ENCODE assay signal across 23 cellular contexts in the genomic region with DNA sequence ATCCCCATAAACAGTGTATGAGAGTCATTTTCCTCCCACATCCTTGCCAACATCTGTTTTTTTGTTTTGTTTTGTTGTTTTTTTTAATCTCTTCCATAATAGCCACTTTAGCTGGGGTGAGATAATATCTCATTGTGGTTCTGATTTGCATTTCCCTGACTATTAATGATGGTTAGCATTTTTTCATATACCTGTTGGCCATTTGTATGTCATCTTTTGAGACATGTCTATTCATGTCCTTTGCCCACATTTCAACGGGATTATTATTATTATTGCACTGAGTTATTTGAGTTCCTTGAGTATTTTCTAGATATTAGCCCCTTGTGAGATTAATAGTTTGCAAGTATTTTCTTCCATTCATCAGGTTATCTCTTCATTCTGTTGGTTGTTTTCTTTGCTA.
DNase-seq lines count a peak whose midpoint lies in the region; ATAC-seq, FAIRE-seq and TF ChIP-seq lines count a peak whose summit lies in the region.
"Had no signal": no experiment of that assay in that cellular context is flagged by ENCODE, and none has a peak within 500 bp of the region (broad histone marks: within the 10 kb centered on the region; RNA-seq: fewer than 3 reads in every experiment).

No MANE protein-coding gene starts in this region.

- H3K27me3 Mint-ChIP-seq in MCF 10A (ENCODE audit: insufficient read depth, unreplicated experiment) = no peaks in the 10 kb centered on the region
- peaks cover 0 to 5% of the 10 kb centered on the region in 2 donors for H3K27me3 Mint-ChIP-seq in CD4-positive, alpha-beta memory T cell
- H3K27me3 Mint-ChIP-seq: B cell; CD4-positive, alpha-beta T cell had no signal

- H3K9me3 Mint-ChIP-seq in MCF 10A (ENCODE audit: unreplicated experiment) = peaks cover 37% of the 10 kb centered on the region
- H3K9me3 Mint-ChIP-seq in CD4-positive, alpha-beta memory T cell = peaks cover 4 to 32% (median 24%) of the 10 kb centered on the region in 8 donors

- H3K27ac ChIP-seq in mammary epithelial cell (ENCODE audit: insufficient read depth, low read depth, low read length) = no peak overlapping the region
- H3K27ac ChIP-seq in foreskin keratinocyte = no peak overlapping the region
- H3K27ac ChIP-seq in right atrium auricular region = no peak overlapping the region
- no peak overlapping the region for H3K27ac ChIP-seq in CD4-positive, alpha-beta memory T cell (ENCODE audit: low read depth, low read length)
- H3K27ac ChIP-seq: 22Rv1; A549; BLaER1 treated with 17β-estradiol and CSF1 and Interleukin-3, amounts not matched to agents 10 nM and 100 nM; C4-2B had no signal

- peak overlapping the region; percentile 44 for H2AFZ ChIP-seq in mammary epithelial cell (ENCODE audit: low read depth, low read length)

- H3K4me3 ChIP-seq in mammary epithelial cell (replicated peaks in 1 of 3; ENCODE audit: insufficient read depth in 1 of 3, low read depth in 2 of 3, low read length in 3 of 3) = no peak overlapping the region
- H3K4me3 ChIP-seq in bronchial epithelial cell (ENCODE audit: low read depth, low read length) = no peak overlapping the region
- H3K4me3 ChIP-seq in epithelial cell of esophagus (ENCODE audit: low read length) = no peak overlapping the region
- no peak overlapping the region for H3K4me3 ChIP-seq in right atrium auricular region
- H3K4me3 ChIP-seq in CD4-positive, alpha-beta memory T cell (ENCODE audit: low read length in 2 of 2) = no peak overlapping the region
- H3K4me3 ChIP-seq: A549; BLaER1 treated with 17β-estradiol and CSF1 and Interleukin-3, amounts not matched to agents 10 nM and 100 nM had no signal

- peaks cover 13% of the 10 kb centered on the region for H3K4me1 Mint-ChIP-seq in MCF 10A (ENCODE audit: insufficient read depth, unreplicated experiment)
- no peaks in the 10 kb centered on the region for H3K4me1 Mint-ChIP-seq in CD4-positive, alpha-beta memory T cell
- H3K4me1 Mint-ChIP-seq: CD8-positive, alpha-beta memory T cell had no signal

- H3K27me3 ChIP-seq in mammary epithelial cell (ENCODE audit: insufficient read depth, low read length) = no peaks in the 10 kb centered on the region
- no peaks in the 10 kb centered on the region for H3K27me3 ChIP-seq in bronchial epithelial cell (ENCODE audit: control insufficient read depth, insufficient read depth, low read length)
- H3K27me3 ChIP-seq in foreskin keratinocyte = no peaks in the 10 kb centered on the region
- no peaks in the 10 kb centered on the region for H3K27me3 ChIP-seq in right atrium auricular region
- H3K27me3 ChIP-seq in CD4-positive, alpha-beta memory T cell (ENCODE audit: insufficient read depth, low read length) = no peaks in the 10 kb centered on the region
- H3K27me3 ChIP-seq: BLaER1 treated with 17β-estradiol and CSF1 and Interleukin-3, amounts not matched to agents 10 nM and 100 nM had no signal

- 0% methylated on average over 1 of the region's 1 CpG for WGBS in mammary epithelial cell (ENCODE audit: low coverage, missing lambda C conversion rate)

- no peak for TF ChIP-seq CTCF in mammary epithelial cell (conservative IDR thresholded peaks at IDR 0.05 in 1 of 2, IDR thresholded peaks at IDR 0.05 in 1 of 2; ENCODE audit: extremely low read depth in 1 of 2, insufficient read depth in 1 of 2, low read depth in 1 of 2, low read length in 2 of 2)
- no peak for TF ChIP-seq CTCF in MCF 10A (IDR thresholded peaks at IDR 0.05; ENCODE audit: unreplicated experiment)
- TF ChIP-seq CTCF in bronchial epithelial cell (IDR thresholded peaks at IDR 0.05; ENCODE audit: insufficient read depth, low read length, severe bottlenecking) = no peak
- no peak for TF ChIP-seq CTCF in epithelial cell of esophagus (IDR thresholded peaks at IDR 0.05; ENCODE audit: insufficient read depth, low read depth, low read length, missing control alignments)
- no peak for TF ChIP-seq CTCF in foreskin keratinocyte (conservative IDR thresholded peaks at IDR 0.05)
- no peak for TF ChIP-seq CTCF in right atrium auricular region (IDR thresholded peaks at IDR 0.05)

- H3K36me3 ChIP-seq in mammary epithelial cell (ENCODE audit: insufficient read depth, low read length) (no peaks in the 10 kb centered on the region), bronchial epithelial cell (ENCODE audit: control insufficient read depth, insufficient read depth, low read length) (no peaks in the 10 kb centered on the region), right atrium auricular region (no peaks in the 10 kb centered on the region)
- no peaks in the 10 kb centered on the region for H3K36me3 ChIP-seq in CD4-positive, alpha-beta memory T cell (ENCODE audit: insufficient read depth, low read length)

- BruUV-seq in mammary epithelial cell (replicated peaks; lab: Mats Ljungman, UMichigan) (no TSS peak), MCF 10A (replicated peaks; lab: Mats Ljungman, UMichigan) (no TSS peak)

- H3K4me3 Mint-ChIP-seq in MCF 10A (ENCODE audit: unreplicated experiment) = no peak overlapping the region
- no peak overlapping the region for H3K4me3 Mint-ChIP-seq in CD4-positive, alpha-beta memory T cell
- H3K4me3 Mint-ChIP-seq: B cell; CD4-positive, alpha-beta T cell; CD8-positive, alpha-beta memory T cell had no signal

- in situ Hi-C loops in mammary epithelial cell (cut with MboI; ENCODE audit: low sequenced_read_pairs in 2 of 2) = no loop called here

- H3K9ac ChIP-seq in mammary epithelial cell (ENCODE audit: insufficient read depth, low read length) = no peak overlapping the region
- H3K9ac ChIP-seq: BLaER1 treated with 17β-estradiol and CSF1 and Interleukin-3, amounts not matched to agents 10 nM and 100 nM had no signal

- H3K79me2 ChIP-seq in mammary epithelial cell (ENCODE audit: insufficient read depth, low read length) = no peaks in the 10 kb centered on the region

- H3K9me3 ChIP-seq in mammary epithelial cell (replicated peaks; ENCODE audit: insufficient read depth, low read length) = peaks cover 5% of the 10 kb centered on the region
- H3K9me3 ChIP-seq in right atrium auricular region = peaks cover 7 to 52% of the 10 kb centered on the region in 2 donors
- H3K9me3 ChIP-seq in CD4-positive, alpha-beta memory T cell (ENCODE audit: control insufficient read depth in 1 of 2, low read length in 2 of 2) = peaks cover 0 to 3% of the 10 kb centered on the region in 2 donors

- peaks cover 22% of the 10 kb centered on the region for H3K4me1 ChIP-seq in mammary epithelial cell (ENCODE audit: insufficient read depth, low read length)
- H3K4me1 ChIP-seq in foreskin keratinocyte = peaks cover 12% of the 10 kb centered on the region
- peaks cover 0 to 13% of the 10 kb centered on the region in 2 donors for H3K4me1 ChIP-seq in right atrium auricular region
- H3K4me1 ChIP-seq in CD4-positive, alpha-beta memory T cell (ENCODE audit: insufficient read depth, low read length) = no peaks in the 10 kb centered on the region
- H3K4me1 ChIP-seq: A549 had no signal

- CTCF ChIA-PET in mammary epithelial cell (lab: Charles Lee; ENCODE audit: low non-redundant PET) = no interaction called here
- CTCF ChIA-PET in MCF 10A (lab: Yijun Ruan, JAX) = interaction anchor here (0.6 kb wide), 2 partner anchors 335 to 626 kb away, joined by 3 read pairs; no protein-coding TSS in a partner anchor
- CTCF ChIA-PET in CD4-positive, alpha-beta memory T cell (lab: Charles Lee; ENCODE audit: partially characterized antibody) = no interaction called here

- intact Hi-C loops in mammary epithelial cell (cut with micrococcal nuclease) (no loop called here), MCF 10A (cut with micrococcal nuclease) (no loop called here)
- intact Hi-C loops in CD4-positive, alpha-beta memory T cell (cut with micrococcal nuclease) = no loop called here

- POLR2A ChIA-PET in MCF 10A (lab: Yijun Ruan, JAX) = interaction anchor here (1.0 to 1.6 kb wide), 5 partner anchors 9 to 36 kb away, joined by 3 to 7 read pairs (median 6); no protein-coding TSS in a partner anchor
- POLR2A ChIA-PET in CD4-positive, alpha-beta memory T cell (lab: Charles Lee; ENCODE audit: partially characterized antibody) = no interaction called here

- H3K36me3 Mint-ChIP-seq in MCF 10A (ENCODE audit: insufficient read depth, unreplicated experiment) = no peaks in the 10 kb centered on the region
- H3K36me3 Mint-ChIP-seq in CD4-positive, alpha-beta memory T cell = peaks cover 9% of the 10 kb centered on the region in 2 donors

- H3K4me2 ChIP-seq in mammary epithelial cell (ENCODE audit: insufficient read depth, low read depth, low read length) = peak overlapping the region; percentile 39
- H3K4me2 ChIP-seq: A549; BLaER1 treated with 17β-estradiol and CSF1 and Interleukin-3, amounts not matched to agents 10 nM and 100 nM had no signal

- FAIRE-seq in bronchial epithelial cell (lab: Jason Lieb, UNC) = no peak
- FAIRE-seq: G401.6 had no signal

- DNase-seq in mammary epithelial cell (peak; percentile 53), MCF 10A (ENCODE audit: unreplicated experiment) (no peak), bronchial epithelial cell (ENCODE audit: low read depth) (peak; percentile 76), epithelial cell of esophagus (ENCODE audit: low read depth) (peak; percentile 44), foreskin keratinocyte (peak; percentile 29 to 58), right atrium auricular region (ENCODE audit: low spot score) (no peak)
- no peak for DNase-seq in CD4-positive, alpha-beta memory T cell
- DNase-seq: AML-193; CD4-positive, alpha-beta T cell; CD8-positive, alpha-beta memory T cell; COR-L47; DMS 273 treated with DMSO at 0.1 percent for 48 hours; DMS153; DMS53; DMS79 treated with DMSO at 0.1 percent for 48 hours; GF-D8 had no signal

- H3K27ac Mint-ChIP-seq in MCF 10A (ENCODE audit: low read depth, unreplicated experiment) = no peak overlapping the region
- H3K27ac Mint-ChIP-seq in CD4-positive, alpha-beta memory T cell = no peak overlapping the region
- H3K27ac Mint-ChIP-seq: B cell; CD4-positive, alpha-beta T cell; CD8-positive, alpha-beta memory T cell had no signal

- no peaks in the 10 kb centered on the region for H4K20me1 ChIP-seq in mammary epithelial cell (ENCODE audit: insufficient read depth, low read length)
- H4K20me1 ChIP-seq: BLaER1 treated with 17β-estradiol and CSF1 and Interleukin-3, amounts not matched to agents 10 nM and 100 nM had no signal

- dilution Hi-C loops in mammary epithelial cell (cut with HindIII; ENCODE audit: low sequenced_read_pairs) = no loop called here

- ATAC-seq in foreskin keratinocyte = peak; percentile 31
- no peak for ATAC-seq in GM18858 (IDR thresholded peaks at IDR 0.05; ENCODE audit: unreplicated experiment)
- ATAC-seq: A549 had no signal

Comparison
In these comparisons a context has a peak if more than half of its experiments do, and no peak if none do; other contexts are left out.
1. DNase-seq: peak in mammary epithelial cell (single experiment), bronchial epithelial cell (single experiment), epithelial cell of esophagus (single experiment) and foreskin keratinocyte (2 of 2); none in MCF 10A (single experiment), right atrium auricular region (single experiment) and CD4-positive, alpha-beta memory T cell (0 of 5).